In genomic region chr1:100861379-100861778, GRCh38 we compare ENCODE assay signal across 1 cellular context.
A peak's percentile ranks its signal among the peaks of the same experiment; 100 is the strongest.
TF ChIP-seq lines count a peak whose summit lies in the region.

No MANE protein-coding gene starts in this region.

TF ChIP-seq in IMR-90, 13 proteins besides CTCF, POLR2A, EP300 and RAD21:
- TF ChIP-seq, protein P1, sequence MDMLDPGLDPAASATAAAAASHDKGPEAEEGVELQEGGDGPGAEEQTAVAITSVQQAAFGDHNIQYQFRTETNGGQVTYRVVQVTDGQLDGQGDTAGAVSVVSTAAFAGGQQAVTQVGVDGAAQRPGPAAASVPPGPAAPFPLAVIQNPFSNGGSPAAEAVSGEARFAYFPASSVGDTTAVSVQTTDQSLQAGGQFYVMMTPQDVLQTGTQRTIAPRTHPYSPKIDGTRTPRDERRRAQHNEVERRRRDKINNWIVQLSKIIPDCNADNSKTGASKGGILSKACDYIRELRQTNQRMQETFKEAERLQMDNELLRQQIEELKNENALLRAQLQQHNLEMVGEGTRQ (IDR thresholded peaks at IDR 0.05; ENCODE audit: low read depth, low read length) = no peak
- TF ChIP-seq MAFK (IDR thresholded peaks at IDR 0.05; ENCODE audit: low read depth, low read length) (0 out of 2 replicates have a peak, but pooled peaks have one; percentile 41), CEBPB (IDR thresholded peaks at IDR 0.05; ENCODE audit: low read depth, low read length) (peak; percentile 79)
